Comparison of ENCODE assay signal across 1 cellular context in genomic region chr13:50244355-50244912, GRCh38.
TF ChIP-seq lines count a peak whose summit lies in the region.

No MANE protein-coding gene starts in this region.

TF ChIP-seq in GM12878, 131 proteins besides CTCF, POLR2A, EP300 and RAD21 (continued from another document):
- TF ChIP-seq EGR1 (IDR thresholded peaks at IDR 0.05; ENCODE audit: borderline replicate concordance in 1 of 2, low read depth in 2 of 2, low read length in 2 of 2) = peak in 1 of 2 experiments; percentile 82; a peak in 2 of 3 replicates
- TF ChIP-seq MTA3 (IDR thresholded peaks at IDR 0.05; ENCODE audit: borderline replicate concordance, low read length) = no peak
- TF ChIP-seq CEBPB (IDR thresholded peaks at IDR 0.05; ENCODE audit: borderline replicate concordance in 1 of 2, low read depth in 2 of 2, low read length in 2 of 2) = no peak; a peak in 1 of 4 replicates
- no peak for TF ChIP-seq NBN (IDR thresholded peaks at IDR 0.05)
- no peak for TF ChIP-seq SMAD1 (IDR thresholded peaks at IDR 0.05; ENCODE audit: low read depth, partially characterized antibody)
- no peak for TF ChIP-seq ATF2 (IDR thresholded peaks at IDR 0.05; ENCODE audit: low read length)
- no peak for TF ChIP-seq BACH1 (IDR thresholded peaks at IDR 0.05; ENCODE audit: borderline replicate concordance)
- no peak for TF ChIP-seq TCF12 (IDR thresholded peaks at IDR 0.05; ENCODE audit: low read depth, low read length)
- TF ChIP-seq YY1 (IDR thresholded peaks at IDR 0.05; ENCODE audit: low read depth, low read length) = 0 out of 2 replicates have a peak, but pooled peaks have one; percentile 2
- no peak for TF ChIP-seq TCF3 (IDR thresholded peaks at IDR 0.05; ENCODE audit: borderline replicate concordance, insufficient read depth, low read depth, low read length)
- no peak for TF ChIP-seq SREBF2 (IDR thresholded peaks at IDR 0.05; ENCODE audit: low read length)
- no peak for TF ChIP-seq PAX5 (IDR thresholded peaks at IDR 0.05; ENCODE audit: borderline replicate concordance, low read depth, low read length)
- no peak for TF ChIP-seq IKZF2 (IDR thresholded peaks at IDR 0.05)
- no peak for TF ChIP-seq MYC (IDR thresholded peaks at IDR 0.05; ENCODE audit: insufficient read depth, insufficient read length, insufficient replicate concordance, low read length, severe bottlenecking)
- TF ChIP-seq CHD1 (IDR thresholded peaks at IDR 0.05; ENCODE audit: low read depth, low read length) = no peak
- TF ChIP-seq RUNX3 (IDR thresholded peaks at IDR 0.05; ENCODE audit: low read length) = 0 out of 2 replicates have a peak, but pooled peaks have one; percentile 9
- no peak for TF ChIP-seq ZBTB40 (IDR thresholded peaks at IDR 0.05; ENCODE audit: borderline replicate concordance)
- no peak for TF ChIP-seq ATF3 (IDR thresholded peaks at IDR 0.05; ENCODE audit: borderline replicate concordance, extremely low read depth, low read depth, low read length)
